Comparison of ENCODE assay signal across 23 cellular contexts in the genomic region with DNA sequence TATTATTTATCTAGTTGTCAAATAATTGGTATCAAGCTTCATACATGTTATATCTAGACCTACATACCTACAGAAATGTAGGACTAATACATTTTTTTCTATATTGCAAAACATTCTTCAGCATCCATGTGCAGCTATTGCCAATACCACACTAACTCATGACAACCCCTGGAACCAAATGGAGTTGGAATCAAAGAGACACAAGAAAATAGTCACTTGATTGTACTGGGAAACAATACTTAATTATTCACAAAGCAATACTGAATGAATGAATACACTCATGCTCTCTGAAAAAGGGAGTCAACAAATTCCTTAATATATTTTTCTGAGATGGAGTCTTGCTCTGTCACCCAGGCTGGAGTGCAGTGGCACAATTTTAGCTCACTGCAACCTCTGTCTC. TPM values are rescaled to one million over a fixed set of nuclear protein-coding genes. Genes with fewer than 3 reads are reported as not detected.
"Had no signal": no experiment of that assay in that cellular context is flagged by ENCODE, and none has a peak within 500 bp of the region (broad histone marks: within the 10 kb centered on the region; RNA-seq: fewer than 3 reads in every experiment).

No MANE protein-coding gene starts in this region.

- H3K4me3 Mint-ChIP-seq: immature natural killer cell; naive thymus-derived CD4-positive, alpha-beta T cell; nephron progenitor cell had no signal

- H3K4me1 Mint-ChIP-seq: immature natural killer cell had no signal

- H3K27ac ChIP-seq: coronary artery, gastrocnemius medialis, neutrophil, right atrium auricular region, stomach, suprapubic skin, upper lobe of right lung, vagina had no signal

- H3K36me3 Mint-ChIP-seq: immature natural killer cell had no signal

- H3K27me3 ChIP-seq: neutrophil, right atrium auricular region, stomach, suprapubic skin, upper lobe of right lung, vagina had no signal

- H3K4me3 ChIP-seq: coronary artery, gastrocnemius medialis, lung, right atrium auricular region, stomach, suprapubic skin, tibial nerve, upper lobe of right lung, vagina had no signal

- H3K4me1 ChIP-seq: gastrocnemius medialis, right atrium auricular region, stomach, suprapubic skin, tibial nerve, upper lobe of right lung, vagina had no signal

- H3K9me3 ChIP-seq: gastrocnemius medialis, neutrophil, right atrium auricular region, suprapubic skin, tibial nerve, upper lobe of right lung, vagina had no signal

- DNase-seq: effector memory CD4-positive, alpha-beta T cell; gastrocnemius medialis; glutamatergic neuron; immature natural killer cell; kidney; left colon; left ventricle myocardium superior; mesendoderm; naive thymus-derived CD4-positive, alpha-beta T cell; nephron progenitor cell; small intestine; stimulated activated CD4-positive, alpha-beta T cell treated with anti-CD3 and anti-CD28 coated beads, Interleukin-12 subunit alpha, Interleukin-12 subunit beta, amount 100 ng/mL, for 4 hours; stimulated activated naive CD4-positive, alpha-beta T cell; stomach; upper lobe of right lung had no signal

- ATAC-seq: esophagus mucosa; gastrocnemius medialis; left colon; left ventricle myocardium superior; naive thymus-derived CD4-positive, alpha-beta T cell; upper lobe of right lung had no signal

- H3K27ac Mint-ChIP-seq: immature natural killer cell; naive thymus-derived CD4-positive, alpha-beta T cell; nephron progenitor cell had no signal

- H3K36me3 ChIP-seq: gastrocnemius medialis, neutrophil, right atrium auricular region, stomach, suprapubic skin, tibial nerve, upper lobe of right lung, vagina had no signal

- H3K9me3 Mint-ChIP-seq: immature natural killer cell had no signal

RNA-seq across cellular contexts. Expression of a gene that starts 10.4 kb away (rescaled TPM):
- total RNA-seq: esophagus mucosa, gastrocnemius medialis, left ventricle myocardium superior had no signal
